ENCODE assay signal across 1 cellular context in genomic region chr5:43019615-43020293, GRCh38.
TF ChIP-seq lines count a peak whose summit lies in the region.

No MANE protein-coding gene starts in this region.

TF ChIP-seq in endothelial cell of umbilical vein, 7 proteins besides CTCF, POLR2A, EP300 and RAD21:
- TF ChIP-seq FOS (IDR thresholded peaks at IDR 0.05; ENCODE audit: borderline replicate concordance, insufficient read depth, low read length) (no peak), MAX (IDR thresholded peaks at IDR 0.05; ENCODE audit: insufficient read depth, insufficient read length) (no peak)
TF ChIP-seq in endothelial cell of umbilical vein: peak in this region for 0.
